ENCODE assay signal across 32 cellular contexts in the genomic region with DNA sequence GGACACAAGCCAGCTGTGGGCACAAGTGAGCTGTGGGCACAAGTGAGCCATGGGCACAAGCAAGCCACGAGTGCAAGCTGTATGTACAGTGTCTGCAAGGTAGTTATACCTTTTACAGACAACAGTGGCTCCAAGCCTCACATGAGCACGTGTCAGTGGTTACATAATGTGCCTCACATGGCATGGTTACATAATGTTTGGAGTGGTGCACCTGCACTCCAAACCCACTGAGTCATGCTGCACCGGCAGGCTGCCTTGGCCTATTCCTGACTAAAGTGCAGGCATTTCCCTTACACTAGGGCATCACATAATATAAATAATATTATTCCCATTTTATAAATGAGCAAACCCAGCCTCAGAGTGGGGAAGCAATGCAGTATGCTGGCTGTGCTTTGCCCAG.
DNase-seq lines count a peak whose midpoint lies in the region; ATAC-seq, FAIRE-seq and TF ChIP-seq lines count a peak whose summit lies in the region.
"Had no signal": no experiment of that assay in that cellular context is flagged by ENCODE, and none has a peak within 500 bp of the region (broad histone marks: within the 10 kb centered on the region; RNA-seq: fewer than 3 reads in every experiment).

No MANE protein-coding gene starts in this region.

- no peak overlapping the region for H3K27ac ChIP-seq in right lobe of liver
- H3K27ac ChIP-seq: 22Rv1, C4-2B, left ventricle myocardium inferior, neutrophil, thoracic aorta had no signal

- no peak for FAIRE-seq in bronchial epithelial cell (lab: Jason Lieb, UNC)
- peak; percentile 99 for FAIRE-seq in urothelium cell line (lab: Jason Lieb, UNC)
- FAIRE-seq: endothelial cell of umbilical vein, GM12892 had no signal

- no peak for TF ChIP-seq CTCF in bronchial epithelial cell (IDR thresholded peaks at IDR 0.05; ENCODE audit: insufficient read depth, low read length, severe bottlenecking)
- no peak for TF ChIP-seq CTCF in right lobe of liver (IDR thresholded peaks at IDR 0.05)

- peak; percentile 34 for DNase-seq in DMS53 (lab: John Stamatoyannopoulos, UW)
- DNase-seq in DMS53 treated with DMSO at 0.1 percent for 48 hours (lab: John Stamatoyannopoulos, UW; ENCODE audit: unreplicated experiment), result no peak
- peak; percentile 49 for DNase-seq in bronchial epithelial cell (ENCODE audit: low read depth)
- DNase-seq in right lobe of liver, result peak in 2 of 3 donors; percentile 39 to 41
- DNase-seq in urothelium cell line (ENCODE audit: low spot score), result peak; percentile 76
- DNase-seq in activated T-cell treated with anti-CD3 and anti-CD28 coated beads, Interleukin-2, amount 50 U/mL, for 48 hours, result no peak
- DNase-seq: activated CD4-positive, alpha-beta T cell treated with anti-CD3 and anti-CD28 coated beads for 48 hours; activated gamma-delta T cell; activated naive CD8-positive, alpha-beta T cell treated with anti-CD3 and anti-CD28 coated beads, Interleukin-2, amount 10 ng/mL, durations not matched to agents 7 days and 5 days; activated T-cell treated with anti-CD3 and anti-CD28 coated beads, Interleukin-2, amount 50 U/mL, for 24 hours; aorta; COR-L47; Karpas-422; left ventricle myocardium inferior; naive B cell; NCI-H1092; NCI-H187; NCI-H2171 treated with DMSO at 0.1 percent for 48 hours; NCI-H526; posterior cingulate gyrus; right cardiac atrium; stimulated activated CD4-positive, alpha-beta T cell treated with anti-CD3 and anti-CD28 coated beads, Interleukin-1b, Interleukin-23, amount 100 ng/mL, for 48 hours had no signal

- peak; percentile 32 to 54 (median 40) for ATAC-seq in right lobe of liver
- ATAC-seq in stimulated activated memory B cell treated with anti-CD40 and anti-IgM and Interleukin-4, amounts not matched to agents 10 μg/mL and 1 μg/mL and 100 μg/mL, for 72 hours, result no peak
- no peak for ATAC-seq in HG02642 (IDR thresholded peaks at IDR 0.05; ENCODE audit: poor library complexity, unreplicated experiment)
- ATAC-seq: right cardiac atrium had no signal

- no peak for TF ChIP-seq POLR2A in right lobe of liver (IDR thresholded peaks at IDR 0.05)

- H3K27ac Mint-ChIP-seq in stimulated activated memory B cell treated with anti-CD40 and anti-IgM and Interleukin-4, amounts not matched to agents 10 μg/mL and 1 μg/mL and 100 μg/mL, for 72 hours, result no peak overlapping the region
- H3K27ac Mint-ChIP-seq: activated naive CD8-positive, alpha-beta T cell treated with anti-CD3 and anti-CD28 coated beads, Interleukin-2, amount 10 ng/mL, durations not matched to agents 7 days and 5 days; activated T-cell treated with anti-CD3 and anti-CD28 coated beads, Interleukin-2, amount 50 U/mL, for 24 hours; mesothelial cell of epicardium; naive B cell; stimulated activated naive CD8-positive, alpha-beta T cell treated with anti-CD3 and anti-CD28 coated beads, Interleukin-15, Interleukin-2, amounts not matched to agents 100 ng/mL and 50 ng/mL, for 24 hours had no signal

- peaks cover 19% of the 10 kb centered on the region for H3K27me3 Mint-ChIP-seq in stimulated activated memory B cell treated with anti-CD40 and anti-IgM and Interleukin-4, amounts not matched to agents 10 μg/mL and 1 μg/mL and 100 μg/mL, for 72 hours

- no peaks in the 10 kb centered on the region for H3K4me1 Mint-ChIP-seq in stimulated activated memory B cell treated with anti-CD40 and anti-IgM and Interleukin-4, amounts not matched to agents 10 μg/mL and 1 μg/mL and 100 μg/mL, for 72 hours
- H3K4me1 Mint-ChIP-seq: activated naive CD8-positive, alpha-beta T cell treated with anti-CD3 and anti-CD28 coated beads, Interleukin-2, amount 10 ng/mL, durations not matched to agents 7 days and 5 days; mesothelial cell of epicardium; naive B cell had no signal

- WGBS in right lobe of liver (ENCODE audit: insufficient coverage, low coverage, low lambda C conversion rate, missing lambda C conversion rate), result 26% methylated on average over 2 of the region's 3 CpGs

- no peak overlapping the region for H3K4me3 ChIP-seq in bronchial epithelial cell (ENCODE audit: low read depth, low read length)
- no peak overlapping the region for H3K4me3 ChIP-seq in right lobe of liver
- H3K4me3 ChIP-seq: left ventricle myocardium inferior, thoracic aorta had no signal

- no peaks in the 10 kb centered on the region for H3K4me1 ChIP-seq in right lobe of liver
- H3K4me1 ChIP-seq: left ventricle myocardium inferior had no signal

- H3K36me3 ChIP-seq in bronchial epithelial cell (ENCODE audit: control insufficient read depth, insufficient read depth, low read length) (no peaks in the 10 kb centered on the region), right lobe of liver (no peaks in the 10 kb centered on the region)
- H3K36me3 ChIP-seq: left ventricle myocardium inferior, neutrophil, thoracic aorta had no signal

- H3K9me3 ChIP-seq in right lobe of liver, result no peaks in the 10 kb centered on the region
- H3K9me3 ChIP-seq: neutrophil, thoracic aorta had no signal

- intact Hi-C loops in right lobe of liver (cut with DNase I), result no loop called here

- no peaks in the 10 kb centered on the region for H3K9me3 Mint-ChIP-seq in stimulated activated memory B cell treated with anti-CD40 and anti-IgM and Interleukin-4, amounts not matched to agents 10 μg/mL and 1 μg/mL and 100 μg/mL, for 72 hours

- H3K36me3 Mint-ChIP-seq in stimulated activated memory B cell treated with anti-CD40 and anti-IgM and Interleukin-4, amounts not matched to agents 10 μg/mL and 1 μg/mL and 100 μg/mL, for 72 hours, result no peaks in the 10 kb centered on the region
- H3K36me3 Mint-ChIP-seq: activated naive CD8-positive, alpha-beta T cell treated with anti-CD3 and anti-CD28 coated beads, Interleukin-2, amount 10 ng/mL, durations not matched to agents 7 days and 5 days; mesothelial cell of epicardium; naive B cell had no signal

- peaks cover 3% of the 10 kb centered on the region for H3K27me3 ChIP-seq in bronchial epithelial cell (ENCODE audit: control insufficient read depth, insufficient read depth, low read length)
- H3K27me3 ChIP-seq in right lobe of liver, result no peaks in the 10 kb centered on the region

- H3K4me3 Mint-ChIP-seq in stimulated activated memory B cell treated with anti-CD40 and anti-IgM and Interleukin-4, amounts not matched to agents 10 μg/mL and 1 μg/mL and 100 μg/mL, for 72 hours, result no peak overlapping the region
- H3K4me3 Mint-ChIP-seq: activated naive CD8-positive, alpha-beta T cell treated with anti-CD3 and anti-CD28 coated beads, Interleukin-2, amount 10 ng/mL, durations not matched to agents 7 days and 5 days; activated T-cell treated with anti-CD3 and anti-CD28 coated beads, Interleukin-2, amount 50 U/mL, for 24 hours; mesothelial cell of epicardium; naive B cell; stimulated activated naive CD8-positive, alpha-beta T cell treated with anti-CD3 and anti-CD28 coated beads, Interleukin-15, Interleukin-2, amounts not matched to agents 100 ng/mL and 50 ng/mL, for 24 hours had no signal

Comparison
In these comparisons a context has a peak if more than half of its experiments do, and no peak if none do; other contexts are left out.
1. DNase-seq: peak in DMS53 (single experiment), bronchial epithelial cell (single experiment), right lobe of liver (2 of 3) and urothelium cell line (single experiment); none in DMS53 treated with DMSO at 0.1 percent for 48 hours (single experiment) and activated T-cell treated with anti-CD3 and anti-CD28 coated beads, Interleukin-2, amount 50 U/mL, for 48 hours (0 of 2).
2. ATAC-seq: peak in right lobe of liver (4 of 4); none in stimulated activated memory B cell treated with anti-CD40 and anti-IgM and Interleukin-4, amounts not matched to agents 10 μg/mL and 1 μg/mL and 100 μg/mL, for 72 hours (single experiment) and HG02642 (single experiment).